ENCODE assay signal across 19 cellular contexts in genomic region chr1:168161459-168161858, GRCh38. TPM values are rescaled to one million over a fixed set of nuclear protein-coding genes. Genes with fewer than 3 reads are reported as not detected.
DNase-seq lines count a peak whose midpoint lies in the region; ATAC-seq and TF ChIP-seq lines count a peak whose summit lies in the region.
"Had no signal": no experiment of that assay in that cellular context is flagged by ENCODE, and none has a peak within 500 bp of the region (broad histone marks: within the 10 kb centered on the region; RNA-seq: fewer than 3 reads in every experiment).

No MANE protein-coding gene starts in this region.

- TF ChIP-seq RAD21 in Ishikawa (IDR thresholded peaks at IDR 0.05; ENCODE audit: low read depth): no peak

- H3K4me1 ChIP-seq in SJCRH30: no peaks in the 10 kb centered on the region
- H3K4me1 ChIP-seq: pancreas had no signal

- no peaks in the 10 kb centered on the region for H3K36me3 ChIP-seq in SJCRH30
- H3K36me3 ChIP-seq: BLaER1 treated with 17β-estradiol and CSF1 and Interleukin-3, amounts not matched to agents 10 nM and 100 nM; pancreas had no signal

- H3K9me3 ChIP-seq in SJCRH30 (replicated peaks): no peaks in the 10 kb centered on the region; the same call in 1 of the 2 replicates
- H3K9me3 ChIP-seq: pancreas had no signal

- no peak overlapping the region for H3K4me3 ChIP-seq in SJCRH30
- H3K4me3 ChIP-seq: BLaER1 treated with 17β-estradiol and CSF1 and Interleukin-3, amounts not matched to agents 10 nM and 100 nM; pancreas had no signal

- H3K27me3 ChIP-seq in SJCRH30: no peaks in the 10 kb centered on the region
- H3K27me3 ChIP-seq: BLaER1 treated with 17β-estradiol and CSF1 and Interleukin-3, amounts not matched to agents 10 nM and 100 nM; pancreas had no signal

- H3K27ac ChIP-seq in SJCRH30: no peak overlapping the region
- H3K27ac ChIP-seq: BLaER1 treated with 17β-estradiol and CSF1 and Interleukin-3, amounts not matched to agents 10 nM and 100 nM; pancreas; VCaP had no signal

- no peak for TF ChIP-seq EP300 in Ishikawa (IDR thresholded peaks at IDR 0.05; ENCODE audit: borderline replicate concordance)

- ATAC-seq in left lobe of liver: no peak
- no peak for ATAC-seq in HG02885 (IDR thresholded peaks at IDR 0.05; ENCODE audit: poor library complexity, unreplicated experiment)
- ATAC-seq: pancreas had no signal

- peak; percentile 8 for DNase-seq in NCI-H2171 (lab: John Stamatoyannopoulos, UW)
- no peak for DNase-seq in NCI-H2171 treated with DMSO at 0.1 percent for 48 hours (lab: John Stamatoyannopoulos, UW)
- DNase-seq in SJCRH30: peak; percentile 67 to 79
- peak; percentile 21 for DNase-seq in left kidney (ENCODE audit: low read depth, low spot score)
- DNase-seq in left lobe of liver (ENCODE audit: low spot score): no peak
- no peak for DNase-seq in activated CD4-positive, alpha-beta T cell treated with anti-CD3 and anti-CD28 coated beads for 4 hours
- DNase-seq: ACHN; activated CD4-positive, alpha-beta T cell treated with anti-CD3 and anti-CD28 coated beads, Interleukin-2, amount 10 ng/mL, durations not matched to agents 7 days and 5 days; activated naive CD8-positive, alpha-beta T cell treated with anti-CD3 and anti-CD28 coated beads for 36 hours; H7; hippocampal formation; NCI-H2029 treated with DMSO at 0.1 percent for 48 hours; pancreas; SHP77 treated with DMSO at 0.1 percent for 48 hours; stimulated activated CD8-positive, alpha-beta memory T cell treated with anti-CD3 and anti-CD28 coated beads, Interleukin-4, amount 100 ng/mL, for 48 hours had no signal

TF ChIP-seq in Ishikawa, 13 proteins besides CTCF, POLR2A, EP300 and RAD21:
- TF ChIP-seq YY1 (IDR thresholded peaks at IDR 0.05; ENCODE audit: low read depth) (no peak), NFIC (IDR thresholded peaks at IDR 0.05) (peak; percentile 18; the same call in 1 of the 2 replicates), FOXM1 (IDR thresholded peaks at IDR 0.05; ENCODE audit: borderline replicate concordance, low read depth) (no peak)
- TF ChIP-seq, protein P1, sequence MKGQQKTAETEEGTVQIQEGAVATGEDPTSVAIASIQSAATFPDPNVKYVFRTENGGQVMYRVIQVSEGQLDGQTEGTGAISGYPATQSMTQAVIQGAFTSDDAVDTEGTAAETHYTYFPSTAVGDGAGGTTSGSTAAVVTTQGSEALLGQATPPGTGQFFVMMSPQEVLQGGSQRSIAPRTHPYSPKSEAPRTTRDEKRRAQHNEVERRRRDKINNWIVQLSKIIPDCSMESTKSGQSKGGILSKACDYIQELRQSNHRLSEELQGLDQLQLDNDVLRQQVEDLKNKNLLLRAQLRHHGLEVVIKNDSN (IDR thresholded peaks at IDR 0.05): no peak

RNA-seq across cellular contexts. Expression of gene TIPRL, which starts 17.3 kb away (rescaled TPM):
- total RNA-seq in SJCRH30 (2014; rRNA removed; shearing (Covaris generic)): 36.9 and 41.5 TPM in 2 replicates
- total RNA-seq in left lobe of liver: 10.9 TPM

RNA-seq across cellular contexts. Expression of gene GPR161, which starts 24.7 kb away (rescaled TPM):
- 15.4 and 19.3 TPM in 2 replicates for total RNA-seq in SJCRH30 (2014; rRNA removed; shearing (Covaris generic))
- total RNA-seq in left lobe of liver: 0.38 TPM

Comparison
In these comparisons a context has a peak if more than half of its experiments do, and no peak if none do; other contexts are left out.
1. DNase-seq: peak in NCI-H2171 (single experiment), SJCRH30 (2 of 2) and left kidney (single experiment); none in NCI-H2171 treated with DMSO at 0.1 percent for 48 hours (single experiment), left lobe of liver (single experiment) and activated CD4-positive, alpha-beta T cell treated with anti-CD3 and anti-CD28 coated beads for 4 hours (0 of 2).
2. RNA of gene GPR161, which starts 24.7 kb away (total RNA-seq): 15.4 to 19.3 TPM in SJCRH30; 0.38 TPM in left lobe of liver (single experiment); every median in the first group is over 10 times any median in the second.